In the genomic region with DNA sequence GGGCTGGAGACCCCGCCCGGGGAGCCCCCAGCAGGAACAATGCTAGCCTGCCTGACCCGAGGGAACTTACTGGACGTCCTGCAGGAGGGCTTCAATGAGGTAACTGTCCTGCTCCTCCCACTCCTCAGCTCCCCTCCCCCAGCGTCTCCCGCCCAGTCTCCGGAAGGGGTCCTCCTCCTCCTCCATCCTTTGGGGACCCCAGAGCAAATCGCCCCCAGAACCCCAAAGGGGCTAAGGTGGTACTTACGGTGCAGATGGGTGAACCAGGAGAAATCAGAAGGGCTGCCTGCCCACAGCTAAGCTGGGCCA, we compare ENCODE assay signal across 8 cellular contexts. TPM values are rescaled to one million over a fixed set of nuclear protein-coding genes. Genes with fewer than 3 reads are reported as not detected.
DNase-seq lines count a peak whose midpoint lies in the region; ATAC-seq and TF ChIP-seq lines count a peak whose summit lies in the region.

No MANE protein-coding gene starts in this region.

- intact Hi-C loops in posterior vena cava (cut with DNase I): loop anchor here (5.0 to 10.0 kb wide), 3 partner anchors 40 to 1210 kb away; a partner anchor contains a TSS

- no peak for TF ChIP-seq CTCF in DND-41 (IDR thresholded peaks at IDR 0.05; ENCODE audit: borderline replicate concordance, extremely low read depth, low read length, poor library complexity, severe bottlenecking)
- TF ChIP-seq CTCF in fibroblast of mammary gland (conservative IDR thresholded peaks at IDR 0.05; ENCODE audit: control insufficient read depth, insufficient read depth, low read depth, low read length): no peak

- DNase-seq in DND-41 (no peak), SK-N-MC (ENCODE audit: low read depth, low spot score) (no peak), fibroblast of mammary gland (ENCODE audit: low read depth) (no peak), posterior vena cava (ENCODE audit: low spot score) (peak; percentile 80), NCI-H524 treated with DMSO at 0.1 percent for 48 hours (lab: John Stamatoyannopoulos, UW) (no peak), DMS 273 treated with DMSO at 0.1 percent for 48 hours (lab: John Stamatoyannopoulos, UW) (no peak), hippocampal formation (lab: John Stamatoyannopoulos, UW) (no peak)
- no peak for DNase-seq in stimulated activated CD4-positive, alpha-beta T cell treated with anti-CD3 and anti-CD28 coated beads, Interleukin-15, amount 100 ng/mL, for 24 hours

- H3K4me2 ChIP-seq in DND-41 (ENCODE audit: insufficient read depth, low read length): peak overlapping the region; percentile 91

- H3K9me3 ChIP-seq in DND-41 (ENCODE audit: insufficient read depth, low read length, severe bottlenecking): no peaks in the 10 kb centered on the region
- no peaks in the 10 kb centered on the region for H3K9me3 ChIP-seq in SK-N-MC (ENCODE audit: low read depth, low read length)

- no peaks in the 10 kb centered on the region for H3K36me3 ChIP-seq in DND-41 (ENCODE audit: insufficient read depth, low read length)
- H3K36me3 ChIP-seq in SK-N-MC (ENCODE audit: insufficient read depth, low read length): no peaks in the 10 kb centered on the region

- H3K79me2 ChIP-seq in DND-41 (ENCODE audit: insufficient read depth, low read length): no peaks in the 10 kb centered on the region

- peak overlapping the region; percentile 92 for H2AFZ ChIP-seq in DND-41 (ENCODE audit: low read depth, low read length)

- H3K4me3 ChIP-seq in DND-41 (ENCODE audit: low read depth in 1 of 2, low read length in 2 of 2) (peak overlapping the region in 1 of 2 experiments; percentile 74; a peak in 2 of 4 replicates), SK-N-MC (peak overlapping the region; percentile 83), fibroblast of mammary gland (ENCODE audit: control insufficient read depth, low read depth, low read length) (peak overlapping the region; percentile 56)

- H3K27ac ChIP-seq in DND-41 (ENCODE audit: low read length) (no peak overlapping the region), SK-N-MC (no peak overlapping the region)

- H3K4me1 ChIP-seq in DND-41 (ENCODE audit: insufficient read depth, low read length): peaks cover 28% of the 10 kb centered on the region

- H3K9ac ChIP-seq in DND-41 (ENCODE audit: low read depth, low read length) (peak overlapping the region; percentile 64; the same call in 1 of the 2 replicates), SK-N-MC (ENCODE audit: insufficient read length) (peak overlapping the region; percentile 78)

- ATAC-seq in DND-41 (ENCODE audit: insufficient read depth, low read depth): no peak

- H4K20me1 ChIP-seq in DND-41 (ENCODE audit: insufficient read depth, low read length): no peaks in the 10 kb centered on the region

- H3K27me3 ChIP-seq in DND-41 (ENCODE audit: insufficient read depth, low read length, poor library complexity): no peaks in the 10 kb centered on the region

RNA-seq across cellular contexts. Expression of a gene that starts 0.3 kb away (rescaled TPM):
- total RNA-seq in posterior vena cava: 10 to 100 TPM; 40.5 to 44.5 TPM

RNA-seq across cellular contexts. Expression of a gene that starts 18.7 kb away (rescaled TPM):
- total RNA-seq in posterior vena cava: 1 to 10 TPM; 1.6 to 1.7 TPM

RNA-seq across cellular contexts. Expression of a gene that starts 24.9 kb away (rescaled TPM):
- total RNA-seq in posterior vena cava: 10 to 100 TPM; 11.6 to 16.5 TPM

RNA-seq across cellular contexts. Expression of a gene that starts 25.8 kb away (rescaled TPM):
- total RNA-seq in posterior vena cava: 100 to 1,000 TPM; 527 to 713 TPM

RNA-seq across cellular contexts. Expression of a gene that starts 58.1 kb away (rescaled TPM):
- total RNA-seq in posterior vena cava: 1 to 10 TPM; 9.0 to 9.2 TPM
